1 cellular context compared by ENCODE assay signal in the genomic region with DNA sequence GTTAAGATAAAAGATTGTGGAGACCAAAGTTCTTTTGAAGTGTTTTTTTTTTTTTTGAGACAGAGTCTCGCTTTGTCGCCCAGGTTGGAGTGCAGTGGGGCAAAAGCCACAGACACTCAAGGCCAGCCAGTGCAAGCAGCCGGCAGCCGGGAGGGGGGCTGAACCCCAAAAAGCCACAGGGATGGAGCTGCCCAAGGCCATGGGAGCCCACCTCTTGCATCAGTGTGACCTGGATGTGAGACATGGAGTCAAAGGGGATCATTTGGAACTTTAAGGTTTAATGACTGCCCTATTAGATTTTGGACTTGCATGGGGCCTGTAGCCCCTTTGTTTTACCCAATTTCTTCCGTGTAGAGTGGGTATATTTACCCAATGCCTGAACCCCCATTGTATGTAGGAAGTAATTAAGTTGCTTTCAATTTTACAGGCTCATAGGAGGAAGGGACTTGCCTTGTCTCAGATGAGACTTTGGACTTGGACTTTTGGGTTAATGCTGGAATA.
TF ChIP-seq lines count a peak whose summit lies in the region.
"Not testable (repeated sequence)": the region's sequence is repeated elsewhere in the genome, so short reads cannot be mapped to it uniquely, and the experiment has no call there.

No MANE protein-coding gene starts in this region.

TF ChIP-seq in HepG2, 621 proteins besides CTCF, POLR2A, EP300 and RAD21 (continued from another document and continues in another):
- TF ChIP-seq, protein P1, sequence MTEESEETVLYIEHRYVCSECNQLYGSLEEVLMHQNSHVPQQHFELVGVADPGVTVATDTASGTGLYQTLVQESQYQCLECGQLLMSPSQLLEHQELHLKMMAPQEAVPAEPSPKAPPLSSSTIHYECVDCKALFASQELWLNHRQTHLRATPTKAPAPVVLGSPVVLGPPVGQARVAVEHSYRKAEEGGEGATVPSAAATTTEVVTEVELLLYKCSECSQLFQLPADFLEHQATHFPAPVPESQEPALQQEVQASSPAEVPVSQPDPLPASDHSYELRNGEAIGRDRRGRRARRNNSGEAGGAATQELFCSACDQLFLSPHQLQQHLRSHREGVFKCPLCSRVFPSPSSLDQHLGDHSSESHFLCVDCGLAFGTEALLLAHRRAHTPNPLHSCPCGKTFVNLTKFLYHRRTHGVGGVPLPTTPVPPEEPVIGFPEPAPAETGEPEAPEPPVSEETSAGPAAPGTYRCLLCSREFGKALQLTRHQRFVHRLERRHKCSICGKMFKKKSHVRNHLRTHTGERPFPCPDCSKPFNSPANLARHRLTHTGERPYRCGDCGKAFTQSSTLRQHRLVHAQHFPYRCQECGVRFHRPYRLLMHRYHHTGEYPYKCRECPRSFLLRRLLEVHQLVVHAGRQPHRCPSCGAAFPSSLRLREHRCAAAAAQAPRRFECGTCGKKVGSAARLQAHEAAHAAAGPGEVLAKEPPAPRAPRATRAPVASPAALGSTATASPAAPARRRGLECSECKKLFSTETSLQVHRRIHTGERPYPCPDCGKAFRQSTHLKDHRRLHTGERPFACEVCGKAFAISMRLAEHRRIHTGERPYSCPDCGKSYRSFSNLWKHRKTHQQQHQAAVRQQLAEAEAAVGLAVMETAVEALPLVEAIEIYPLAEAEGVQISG (CRISPR knock-in tag; IDR thresholded peaks at IDR 0.05), result peak; percentile 47; the same call in 1 of the 2 replicates
- TF ChIP-seq, protein P2, sequence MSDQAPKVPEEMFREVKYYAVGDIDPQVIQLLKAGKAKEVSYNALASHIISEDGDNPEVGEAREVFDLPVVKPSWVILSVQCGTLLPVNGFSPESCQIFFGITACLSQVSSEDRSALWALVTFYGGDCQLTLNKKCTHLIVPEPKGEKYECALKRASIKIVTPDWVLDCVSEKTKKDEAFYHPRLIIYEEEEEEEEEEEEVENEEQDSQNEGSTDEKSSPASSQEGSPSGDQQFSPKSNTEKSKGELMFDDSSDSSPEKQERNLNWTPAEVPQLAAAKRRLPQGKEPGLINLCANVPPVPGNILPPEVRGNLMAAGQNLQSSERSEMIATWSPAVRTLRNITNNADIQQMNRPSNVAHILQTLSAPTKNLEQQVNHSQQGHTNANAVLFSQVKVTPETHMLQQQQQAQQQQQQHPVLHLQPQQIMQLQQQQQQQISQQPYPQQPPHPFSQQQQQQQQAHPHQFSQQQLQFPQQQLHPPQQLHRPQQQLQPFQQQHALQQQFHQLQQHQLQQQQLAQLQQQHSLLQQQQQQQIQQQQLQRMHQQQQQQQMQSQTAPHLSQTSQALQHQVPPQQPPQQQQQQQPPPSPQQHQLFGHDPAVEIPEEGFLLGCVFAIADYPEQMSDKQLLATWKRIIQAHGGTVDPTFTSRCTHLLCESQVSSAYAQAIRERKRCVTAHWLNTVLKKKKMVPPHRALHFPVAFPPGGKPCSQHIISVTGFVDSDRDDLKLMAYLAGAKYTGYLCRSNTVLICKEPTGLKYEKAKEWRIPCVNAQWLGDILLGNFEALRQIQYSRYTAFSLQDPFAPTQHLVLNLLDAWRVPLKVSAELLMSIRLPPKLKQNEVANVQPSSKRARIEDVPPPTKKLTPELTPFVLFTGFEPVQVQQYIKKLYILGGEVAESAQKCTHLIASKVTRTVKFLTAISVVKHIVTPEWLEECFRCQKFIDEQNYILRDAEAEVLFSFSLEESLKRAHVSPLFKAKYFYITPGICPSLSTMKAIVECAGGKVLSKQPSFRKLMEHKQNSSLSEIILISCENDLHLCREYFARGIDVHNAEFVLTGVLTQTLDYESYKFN (CRISPR knock-in tag; conservative IDR thresholded peaks at IDR 0.05), result peak; percentile 87
- TF ChIP-seq MTA1 (CRISPR knock-in tag; IDR thresholded peaks at IDR 0.05; ENCODE audit: borderline replicate concordance) (peak; percentile 98), ZSCAN29 (CRISPR knock-in tag; conservative IDR thresholded peaks at IDR 0.05) (peak; percentile 88; the same call in 1 of the 2 replicates), GABPA (CRISPR knock-in tag; IDR thresholded peaks at IDR 0.05; ENCODE audit: low read depth) (peak; percentile 14; the same call in 1 of the 2 replicates), CEBPG (CRISPR knock-in tag; IDR thresholded peaks at IDR 0.05) (peak; percentile 58; the same call in 1 of the 2 replicates), TARDBP (CRISPR knock-in tag; IDR thresholded peaks at IDR 0.05) (peak; percentile 57; the same call in 1 of the 2 replicates), ZNF101 (CRISPR knock-in tag; IDR thresholded peaks at IDR 0.05; ENCODE audit: borderline replicate concordance, low read depth) (0 out of 2 replicates have a peak, but pooled peaks have one; percentile 30), RBAK (CRISPR knock-in tag; IDR thresholded peaks at IDR 0.05) (0 out of 2 replicates have a peak, but pooled peaks have one; percentile 19), ZNF850 (CRISPR knock-in tag; conservative IDR thresholded peaks at IDR 0.05) (0 out of 2 replicates have a peak, but pooled peaks have one; percentile 18), SOX6 (CRISPR knock-in tag; IDR thresholded peaks at IDR 0.05) (peak; percentile 80), HDAC1 (CRISPR knock-in tag; IDR thresholded peaks at IDR 0.05) (peak; percentile 73), KDM5B (CRISPR knock-in tag; IDR thresholded peaks at IDR 0.05; ENCODE audit: borderline replicate concordance) (0 out of 2 replicates have a peak, but pooled peaks have one; percentile 52), POGZ (CRISPR knock-in tag; IDR thresholded peaks at IDR 0.05) (peak; percentile 72; the same call in 1 of the 2 replicates), PITX1 (CRISPR knock-in tag; IDR thresholded peaks at IDR 0.05) (peak; percentile 49; the same call in 1 of the 2 replicates), MED8 (CRISPR knock-in tag; IDR thresholded peaks at IDR 0.05; ENCODE audit: insufficient replicate concordance) (peak; percentile 68), NR2C2 (CRISPR knock-in tag; IDR thresholded peaks at IDR 0.05; ENCODE audit: borderline replicate concordance) (peak; percentile 57), ZBTB7A (CRISPR knock-in tag; IDR thresholded peaks at IDR 0.05) (peak; percentile 50; the same call in 1 of the 2 replicates), ZNF343 (CRISPR knock-in tag; IDR thresholded peaks at IDR 0.05) (0 out of 2 replicates have a peak, but pooled peaks have one; percentile 39), ZNF629 (CRISPR knock-in tag; conservative IDR thresholded peaks at IDR 0.05) (0 out of 2 replicates have a peak, but pooled peaks have one; percentile 18), ZFX (CRISPR knock-in tag; IDR thresholded peaks at IDR 0.05; ENCODE audit: low read depth) (peak; percentile 34; the same call in 1 of the 2 replicates), ZNF350 (CRISPR knock-in tag; IDR thresholded peaks at IDR 0.05; ENCODE audit: borderline replicate concordance, low read depth) (peak; percentile 75; the same call in 1 of the 2 replicates), CBX5 (CRISPR knock-in tag; IDR thresholded peaks at IDR 0.05; ENCODE audit: borderline replicate concordance) (0 out of 2 replicates have a peak, but pooled peaks have one; percentile 21), ZNF644 (CRISPR knock-in tag; IDR thresholded peaks at IDR 0.05; ENCODE audit: low read depth) (peak; percentile 17; the same call in 1 of the 2 replicates), MEF2D (CRISPR knock-in tag; IDR thresholded peaks at IDR 0.05) (peak; percentile 70), RXRB (CRISPR knock-in tag; IDR thresholded peaks at IDR 0.05; ENCODE audit: borderline replicate concordance) (peak; percentile 96)
- TF ChIP-seq, protein P3, sequence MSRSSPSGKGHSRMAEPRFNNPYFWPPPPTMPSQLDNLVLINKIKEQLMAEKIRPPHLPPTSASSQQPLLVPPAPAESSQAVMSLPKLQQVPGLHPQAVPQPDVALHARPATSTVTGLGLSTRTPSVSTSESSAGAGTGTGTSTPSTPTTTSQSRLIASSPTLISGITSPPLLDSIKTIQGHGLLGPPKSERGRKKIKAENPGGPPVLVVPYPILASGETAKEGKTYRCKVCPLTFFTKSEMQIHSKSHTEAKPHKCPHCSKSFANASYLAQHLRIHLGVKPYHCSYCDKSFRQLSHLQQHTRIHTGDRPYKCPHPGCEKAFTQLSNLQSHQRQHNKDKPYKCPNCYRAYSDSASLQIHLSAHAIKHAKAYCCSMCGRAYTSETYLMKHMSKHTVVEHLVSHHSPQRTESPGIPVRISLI (CRISPR knock-in tag; IDR thresholded peaks at IDR 0.05; ENCODE audit: borderline replicate concordance), result peak; percentile 98
- not testable (repeated sequence) for TF ChIP-seq GABPA (IDR thresholded peaks at IDR 0.05; ENCODE audit: low read depth, low read length); SOX6 (IDR thresholded peaks at IDR 0.05)
- TF ChIP-seq, protein P4, sequence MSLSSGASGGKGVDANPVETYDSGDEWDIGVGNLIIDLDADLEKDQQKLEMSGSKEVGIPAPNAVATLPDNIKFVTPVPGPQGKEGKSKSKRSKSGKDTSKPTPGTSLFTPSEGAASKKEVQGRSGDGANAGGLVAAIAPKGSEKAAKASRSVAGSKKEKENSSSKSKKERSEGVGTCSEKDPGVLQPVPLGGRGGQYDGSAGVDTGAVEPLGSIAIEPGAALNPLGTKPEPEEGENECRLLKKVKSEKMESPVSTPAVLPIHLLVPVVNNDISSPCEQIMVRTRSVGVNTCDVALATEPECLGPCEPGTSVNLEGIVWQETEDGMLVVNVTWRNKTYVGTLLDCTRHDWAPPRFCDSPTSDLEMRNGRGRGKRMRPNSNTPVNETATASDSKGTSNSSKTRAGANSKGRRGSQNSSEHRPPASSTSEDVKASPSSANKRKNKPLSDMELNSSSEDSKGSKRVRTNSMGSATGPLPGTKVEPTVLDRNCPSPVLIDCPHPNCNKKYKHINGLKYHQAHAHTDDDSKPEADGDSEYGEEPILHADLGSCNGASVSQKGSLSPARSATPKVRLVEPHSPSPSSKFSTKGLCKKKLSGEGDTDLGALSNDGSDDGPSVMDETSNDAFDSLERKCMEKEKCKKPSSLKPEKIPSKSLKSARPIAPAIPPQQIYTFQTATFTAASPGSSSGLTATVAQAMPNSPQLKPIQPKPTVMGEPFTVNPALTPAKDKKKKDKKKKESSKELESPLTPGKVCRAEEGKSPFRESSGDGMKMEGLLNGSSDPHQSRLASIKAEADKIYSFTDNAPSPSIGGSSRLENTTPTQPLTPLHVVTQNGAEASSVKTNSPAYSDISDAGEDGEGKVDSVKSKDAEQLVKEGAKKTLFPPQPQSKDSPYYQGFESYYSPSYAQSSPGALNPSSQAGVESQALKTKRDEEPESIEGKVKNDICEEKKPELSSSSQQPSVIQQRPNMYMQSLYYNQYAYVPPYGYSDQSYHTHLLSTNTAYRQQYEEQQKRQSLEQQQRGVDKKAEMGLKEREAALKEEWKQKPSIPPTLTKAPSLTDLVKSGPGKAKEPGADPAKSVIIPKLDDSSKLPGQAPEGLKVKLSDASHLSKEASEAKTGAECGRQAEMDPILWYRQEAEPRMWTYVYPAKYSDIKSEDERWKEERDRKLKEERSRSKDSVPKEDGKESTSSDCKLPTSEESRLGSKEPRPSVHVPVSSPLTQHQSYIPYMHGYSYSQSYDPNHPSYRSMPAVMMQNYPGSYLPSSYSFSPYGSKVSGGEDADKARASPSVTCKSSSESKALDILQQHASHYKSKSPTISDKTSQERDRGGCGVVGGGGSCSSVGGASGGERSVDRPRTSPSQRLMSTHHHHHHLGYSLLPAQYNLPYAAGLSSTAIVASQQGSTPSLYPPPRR (CRISPR knock-in tag; IDR thresholded peaks at IDR 0.05; ENCODE audit: borderline replicate concordance), result peak; percentile 77; the same call in 1 of the 2 replicates
- TF ChIP-seq, protein P5, sequence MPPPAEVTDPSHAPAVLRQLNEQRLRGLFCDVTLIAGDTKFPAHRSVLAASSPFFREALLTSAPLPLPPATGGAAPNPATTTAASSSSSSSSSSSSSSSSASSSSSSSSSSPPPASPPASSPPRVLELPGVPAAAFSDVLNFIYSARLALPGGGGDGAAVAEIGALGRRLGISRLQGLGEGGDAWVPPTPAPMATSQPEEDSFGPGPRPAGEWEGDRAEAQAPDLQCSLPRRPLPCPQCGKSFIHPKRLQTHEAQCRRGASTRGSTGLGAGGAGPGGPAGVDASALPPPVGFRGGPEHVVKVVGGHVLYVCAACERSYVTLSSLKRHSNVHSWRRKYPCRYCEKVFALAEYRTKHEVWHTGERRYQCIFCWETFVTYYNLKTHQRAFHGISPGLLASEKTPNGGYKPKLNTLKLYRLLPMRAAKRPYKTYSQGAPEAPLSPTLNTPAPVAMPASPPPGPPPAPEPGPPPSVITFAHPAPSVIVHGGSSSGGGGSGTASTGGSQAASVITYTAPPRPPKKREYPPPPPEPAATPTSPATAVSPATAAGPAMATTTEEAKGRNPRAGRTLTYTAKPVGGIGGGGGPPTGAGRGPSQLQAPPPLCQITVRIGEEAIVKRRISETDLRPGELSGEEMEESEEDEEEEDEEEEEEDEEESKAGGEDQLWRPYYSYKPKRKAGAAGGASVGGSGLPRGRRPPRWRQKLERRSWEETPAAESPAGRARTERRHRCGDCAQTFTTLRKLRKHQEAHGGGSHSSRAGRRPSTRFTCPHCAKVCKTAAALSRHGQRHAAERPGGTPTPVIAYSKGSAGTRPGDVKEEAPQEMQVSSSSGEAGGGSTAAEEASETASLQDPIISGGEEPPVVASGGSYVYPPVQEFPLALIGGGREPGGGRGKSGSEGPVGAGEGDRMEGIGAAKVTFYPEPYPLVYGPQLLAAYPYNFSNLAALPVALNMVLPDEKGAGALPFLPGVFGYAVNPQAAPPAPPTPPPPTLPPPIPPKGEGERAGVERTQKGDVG (CRISPR knock-in tag; IDR thresholded peaks at IDR 0.05; ENCODE audit: borderline replicate concordance), result peak; percentile 64; the same call in 1 of the 2 replicates
- TF ChIP-seq, protein P6, sequence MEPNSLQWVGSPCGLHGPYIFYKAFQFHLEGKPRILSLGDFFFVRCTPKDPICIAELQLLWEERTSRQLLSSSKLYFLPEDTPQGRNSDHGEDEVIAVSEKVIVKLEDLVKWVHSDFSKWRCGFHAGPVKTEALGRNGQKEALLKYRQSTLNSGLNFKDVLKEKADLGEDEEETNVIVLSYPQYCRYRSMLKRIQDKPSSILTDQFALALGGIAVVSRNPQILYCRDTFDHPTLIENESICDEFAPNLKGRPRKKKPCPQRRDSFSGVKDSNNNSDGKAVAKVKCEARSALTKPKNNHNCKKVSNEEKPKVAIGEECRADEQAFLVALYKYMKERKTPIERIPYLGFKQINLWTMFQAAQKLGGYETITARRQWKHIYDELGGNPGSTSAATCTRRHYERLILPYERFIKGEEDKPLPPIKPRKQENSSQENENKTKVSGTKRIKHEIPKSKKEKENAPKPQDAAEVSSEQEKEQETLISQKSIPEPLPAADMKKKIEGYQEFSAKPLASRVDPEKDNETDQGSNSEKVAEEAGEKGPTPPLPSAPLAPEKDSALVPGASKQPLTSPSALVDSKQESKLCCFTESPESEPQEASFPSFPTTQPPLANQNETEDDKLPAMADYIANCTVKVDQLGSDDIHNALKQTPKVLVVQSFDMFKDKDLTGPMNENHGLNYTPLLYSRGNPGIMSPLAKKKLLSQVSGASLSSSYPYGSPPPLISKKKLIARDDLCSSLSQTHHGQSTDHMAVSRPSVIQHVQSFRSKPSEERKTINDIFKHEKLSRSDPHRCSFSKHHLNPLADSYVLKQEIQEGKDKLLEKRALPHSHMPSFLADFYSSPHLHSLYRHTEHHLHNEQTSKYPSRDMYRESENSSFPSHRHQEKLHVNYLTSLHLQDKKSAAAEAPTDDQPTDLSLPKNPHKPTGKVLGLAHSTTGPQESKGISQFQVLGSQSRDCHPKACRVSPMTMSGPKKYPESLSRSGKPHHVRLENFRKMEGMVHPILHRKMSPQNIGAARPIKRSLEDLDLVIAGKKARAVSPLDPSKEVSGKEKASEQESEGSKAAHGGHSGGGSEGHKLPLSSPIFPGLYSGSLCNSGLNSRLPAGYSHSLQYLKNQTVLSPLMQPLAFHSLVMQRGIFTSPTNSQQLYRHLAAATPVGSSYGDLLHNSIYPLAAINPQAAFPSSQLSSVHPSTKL (CRISPR knock-in tag; IDR thresholded peaks at IDR 0.05), result peak; percentile 83
